ENCODE assay signal across 1 cellular context in the genomic region with DNA sequence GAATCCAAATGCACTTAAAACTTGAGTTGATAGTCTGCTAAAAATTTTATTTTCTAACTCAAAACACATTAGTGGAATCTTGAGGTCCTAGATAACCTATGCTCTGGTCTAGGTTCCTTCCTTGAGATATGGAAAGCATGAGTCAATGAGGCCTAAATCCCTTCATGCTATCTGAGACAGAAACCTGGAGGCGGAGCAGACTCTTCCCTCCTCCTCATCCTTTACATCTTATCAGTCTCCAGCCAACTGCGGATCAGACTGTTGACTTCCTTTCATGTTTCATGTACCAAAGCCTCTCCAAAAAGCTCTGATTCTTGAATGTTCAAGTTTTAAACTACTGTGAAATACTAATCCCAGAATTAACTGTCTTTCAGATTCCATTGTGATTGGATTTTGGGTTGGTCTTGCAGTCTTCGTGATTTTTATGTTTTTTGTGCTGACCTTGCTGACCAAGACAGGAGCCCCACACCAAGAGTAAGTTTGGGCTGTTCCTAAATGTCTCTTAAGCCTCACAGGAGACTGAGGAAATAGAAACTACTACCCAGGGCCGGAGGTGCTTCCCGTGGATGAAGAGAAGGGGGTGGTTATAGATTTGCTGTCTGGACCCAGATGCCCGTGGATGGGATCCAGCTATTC.
TF ChIP-seq lines count a peak whose summit lies in the region.

No MANE protein-coding gene starts in this region.

TF ChIP-seq in K562, 482 proteins besides CTCF, POLR2A, EP300 and RAD21 (continued from another document):
- TF ChIP-seq, protein P1, sequence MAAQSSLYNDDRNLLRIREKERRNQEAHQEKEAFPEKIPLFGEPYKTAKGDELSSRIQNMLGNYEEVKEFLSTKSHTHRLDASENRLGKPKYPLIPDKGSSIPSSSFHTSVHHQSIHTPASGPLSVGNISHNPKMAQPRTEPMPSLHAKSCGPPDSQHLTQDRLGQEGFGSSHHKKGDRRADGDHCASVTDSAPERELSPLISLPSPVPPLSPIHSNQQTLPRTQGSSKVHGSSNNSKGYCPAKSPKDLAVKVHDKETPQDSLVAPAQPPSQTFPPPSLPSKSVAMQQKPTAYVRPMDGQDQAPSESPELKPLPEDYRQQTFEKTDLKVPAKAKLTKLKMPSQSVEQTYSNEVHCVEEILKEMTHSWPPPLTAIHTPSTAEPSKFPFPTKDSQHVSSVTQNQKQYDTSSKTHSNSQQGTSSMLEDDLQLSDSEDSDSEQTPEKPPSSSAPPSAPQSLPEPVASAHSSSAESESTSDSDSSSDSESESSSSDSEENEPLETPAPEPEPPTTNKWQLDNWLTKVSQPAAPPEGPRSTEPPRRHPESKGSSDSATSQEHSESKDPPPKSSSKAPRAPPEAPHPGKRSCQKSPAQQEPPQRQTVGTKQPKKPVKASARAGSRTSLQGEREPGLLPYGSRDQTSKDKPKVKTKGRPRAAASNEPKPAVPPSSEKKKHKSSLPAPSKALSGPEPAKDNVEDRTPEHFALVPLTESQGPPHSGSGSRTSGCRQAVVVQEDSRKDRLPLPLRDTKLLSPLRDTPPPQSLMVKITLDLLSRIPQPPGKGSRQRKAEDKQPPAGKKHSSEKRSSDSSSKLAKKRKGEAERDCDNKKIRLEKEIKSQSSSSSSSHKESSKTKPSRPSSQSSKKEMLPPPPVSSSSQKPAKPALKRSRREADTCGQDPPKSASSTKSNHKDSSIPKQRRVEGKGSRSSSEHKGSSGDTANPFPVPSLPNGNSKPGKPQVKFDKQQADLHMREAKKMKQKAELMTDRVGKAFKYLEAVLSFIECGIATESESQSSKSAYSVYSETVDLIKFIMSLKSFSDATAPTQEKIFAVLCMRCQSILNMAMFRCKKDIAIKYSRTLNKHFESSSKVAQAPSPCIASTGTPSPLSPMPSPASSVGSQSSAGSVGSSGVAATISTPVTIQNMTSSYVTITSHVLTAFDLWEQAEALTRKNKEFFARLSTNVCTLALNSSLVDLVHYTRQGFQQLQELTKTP (IDR thresholded peaks at IDR 0.05; ENCODE audit: low read depth in 1 of 2, partially characterized antibody in 2 of 2): peak in 1 of 2 experiments; percentile 48
- no peak for TF ChIP-seq PHF21A (IDR thresholded peaks at IDR 0.05; ENCODE audit: borderline replicate concordance, low read depth)
- TF ChIP-seq ZBTB17 (CRISPR knock-in tag; IDR thresholded peaks at IDR 0.05): no peak
- TF ChIP-seq, protein P2, sequence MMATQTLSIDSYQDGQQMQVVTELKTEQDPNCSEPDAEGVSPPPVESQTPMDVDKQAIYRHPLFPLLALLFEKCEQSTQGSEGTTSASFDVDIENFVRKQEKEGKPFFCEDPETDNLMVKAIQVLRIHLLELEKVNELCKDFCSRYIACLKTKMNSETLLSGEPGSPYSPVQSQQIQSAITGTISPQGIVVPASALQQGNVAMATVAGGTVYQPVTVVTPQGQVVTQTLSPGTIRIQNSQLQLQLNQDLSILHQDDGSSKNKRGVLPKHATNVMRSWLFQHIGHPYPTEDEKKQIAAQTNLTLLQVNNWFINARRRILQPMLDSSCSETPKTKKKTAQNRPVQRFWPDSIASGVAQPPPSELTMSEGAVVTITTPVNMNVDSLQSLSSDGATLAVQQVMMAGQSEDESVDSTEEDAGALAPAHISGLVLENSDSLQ (IDR thresholded peaks at IDR 0.05): no peak
- no peak for TF ChIP-seq BACH1 (tag; IDR thresholded peaks at IDR 0.05)
- TF ChIP-seq, protein P3, sequence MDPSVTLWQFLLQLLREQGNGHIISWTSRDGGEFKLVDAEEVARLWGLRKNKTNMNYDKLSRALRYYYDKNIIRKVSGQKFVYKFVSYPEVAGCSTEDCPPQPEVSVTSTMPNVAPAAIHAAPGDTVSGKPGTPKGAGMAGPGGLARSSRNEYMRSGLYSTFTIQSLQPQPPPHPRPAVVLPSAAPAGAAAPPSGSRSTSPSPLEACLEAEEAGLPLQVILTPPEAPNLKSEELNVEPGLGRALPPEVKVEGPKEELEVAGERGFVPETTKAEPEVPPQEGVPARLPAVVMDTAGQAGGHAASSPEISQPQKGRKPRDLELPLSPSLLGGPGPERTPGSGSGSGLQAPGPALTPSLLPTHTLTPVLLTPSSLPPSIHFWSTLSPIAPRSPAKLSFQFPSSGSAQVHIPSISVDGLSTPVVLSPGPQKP (CRISPR knock-in tag; IDR thresholded peaks at IDR 0.05): no peak
- TF ChIP-seq, protein P4, sequence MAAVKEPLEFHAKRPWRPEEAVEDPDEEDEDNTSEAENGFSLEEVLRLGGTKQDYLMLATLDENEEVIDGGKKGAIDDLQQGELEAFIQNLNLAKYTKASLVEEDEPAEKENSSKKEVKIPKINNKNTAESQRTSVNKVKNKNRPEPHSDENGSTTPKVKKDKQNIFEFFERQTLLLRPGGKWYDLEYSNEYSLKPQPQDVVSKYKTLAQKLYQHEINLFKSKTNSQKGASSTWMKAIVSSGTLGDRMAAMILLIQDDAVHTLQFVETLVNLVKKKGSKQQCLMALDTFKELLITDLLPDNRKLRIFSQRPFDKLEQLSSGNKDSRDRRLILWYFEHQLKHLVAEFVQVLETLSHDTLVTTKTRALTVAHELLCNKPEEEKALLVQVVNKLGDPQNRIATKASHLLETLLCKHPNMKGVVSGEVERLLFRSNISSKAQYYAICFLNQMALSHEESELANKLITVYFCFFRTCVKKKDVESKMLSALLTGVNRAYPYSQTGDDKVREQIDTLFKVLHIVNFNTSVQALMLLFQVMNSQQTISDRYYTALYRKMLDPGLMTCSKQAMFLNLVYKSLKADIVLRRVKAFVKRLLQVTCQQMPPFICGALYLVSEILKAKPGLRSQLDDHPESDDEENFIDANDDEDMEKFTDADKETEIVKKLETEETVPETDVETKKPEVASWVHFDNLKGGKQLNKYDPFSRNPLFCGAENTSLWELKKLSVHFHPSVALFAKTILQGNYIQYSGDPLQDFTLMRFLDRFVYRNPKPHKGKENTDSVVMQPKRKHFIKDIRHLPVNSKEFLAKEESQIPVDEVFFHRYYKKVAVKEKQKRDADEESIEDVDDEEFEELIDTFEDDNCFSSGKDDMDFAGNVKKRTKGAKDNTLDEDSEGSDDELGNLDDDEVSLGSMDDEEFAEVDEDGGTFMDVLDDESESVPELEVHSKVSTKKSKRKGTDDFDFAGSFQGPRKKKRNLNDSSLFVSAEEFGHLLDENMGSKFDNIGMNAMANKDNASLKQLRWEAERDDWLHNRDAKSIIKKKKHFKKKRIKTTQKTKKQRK (IDR thresholded peaks at IDR 0.05; ENCODE audit: borderline replicate concordance, low read depth, low read length): no peak
- peak; percentile 78 to 80 for TF ChIP-seq NCOA2 (IDR thresholded peaks at IDR 0.05; ENCODE audit: partially characterized antibody in 2 of 2)
- no peak for TF ChIP-seq MEF2D (tag; conservative IDR thresholded peaks at IDR 0.05; ENCODE audit: low read depth)
- TF ChIP-seq KHSRP (IDR thresholded peaks at IDR 0.05): peak; percentile 69; the same call in 1 of the 2 replicates
- TF ChIP-seq, protein P5, sequence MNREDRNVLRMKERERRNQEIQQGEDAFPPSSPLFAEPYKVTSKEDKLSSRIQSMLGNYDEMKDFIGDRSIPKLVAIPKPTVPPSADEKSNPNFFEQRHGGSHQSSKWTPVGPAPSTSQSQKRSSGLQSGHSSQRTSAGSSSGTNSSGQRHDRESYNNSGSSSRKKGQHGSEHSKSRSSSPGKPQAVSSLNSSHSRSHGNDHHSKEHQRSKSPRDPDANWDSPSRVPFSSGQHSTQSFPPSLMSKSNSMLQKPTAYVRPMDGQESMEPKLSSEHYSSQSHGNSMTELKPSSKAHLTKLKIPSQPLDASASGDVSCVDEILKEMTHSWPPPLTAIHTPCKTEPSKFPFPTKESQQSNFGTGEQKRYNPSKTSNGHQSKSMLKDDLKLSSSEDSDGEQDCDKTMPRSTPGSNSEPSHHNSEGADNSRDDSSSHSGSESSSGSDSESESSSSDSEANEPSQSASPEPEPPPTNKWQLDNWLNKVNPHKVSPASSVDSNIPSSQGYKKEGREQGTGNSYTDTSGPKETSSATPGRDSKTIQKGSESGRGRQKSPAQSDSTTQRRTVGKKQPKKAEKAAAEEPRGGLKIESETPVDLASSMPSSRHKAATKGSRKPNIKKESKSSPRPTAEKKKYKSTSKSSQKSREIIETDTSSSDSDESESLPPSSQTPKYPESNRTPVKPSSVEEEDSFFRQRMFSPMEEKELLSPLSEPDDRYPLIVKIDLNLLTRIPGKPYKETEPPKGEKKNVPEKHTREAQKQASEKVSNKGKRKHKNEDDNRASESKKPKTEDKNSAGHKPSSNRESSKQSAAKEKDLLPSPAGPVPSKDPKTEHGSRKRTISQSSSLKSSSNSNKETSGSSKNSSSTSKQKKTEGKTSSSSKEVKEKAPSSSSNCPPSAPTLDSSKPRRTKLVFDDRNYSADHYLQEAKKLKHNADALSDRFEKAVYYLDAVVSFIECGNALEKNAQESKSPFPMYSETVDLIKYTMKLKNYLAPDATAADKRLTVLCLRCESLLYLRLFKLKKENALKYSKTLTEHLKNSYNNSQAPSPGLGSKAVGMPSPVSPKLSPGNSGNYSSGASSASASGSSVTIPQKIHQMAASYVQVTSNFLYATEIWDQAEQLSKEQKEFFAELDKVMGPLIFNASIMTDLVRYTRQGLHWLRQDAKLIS (CRISPR knock-in tag; IDR thresholded peaks at IDR 0.05): 0 out of 2 replicates have a peak, but pooled peaks have one; percentile 44
- TF ChIP-seq, protein P6, sequence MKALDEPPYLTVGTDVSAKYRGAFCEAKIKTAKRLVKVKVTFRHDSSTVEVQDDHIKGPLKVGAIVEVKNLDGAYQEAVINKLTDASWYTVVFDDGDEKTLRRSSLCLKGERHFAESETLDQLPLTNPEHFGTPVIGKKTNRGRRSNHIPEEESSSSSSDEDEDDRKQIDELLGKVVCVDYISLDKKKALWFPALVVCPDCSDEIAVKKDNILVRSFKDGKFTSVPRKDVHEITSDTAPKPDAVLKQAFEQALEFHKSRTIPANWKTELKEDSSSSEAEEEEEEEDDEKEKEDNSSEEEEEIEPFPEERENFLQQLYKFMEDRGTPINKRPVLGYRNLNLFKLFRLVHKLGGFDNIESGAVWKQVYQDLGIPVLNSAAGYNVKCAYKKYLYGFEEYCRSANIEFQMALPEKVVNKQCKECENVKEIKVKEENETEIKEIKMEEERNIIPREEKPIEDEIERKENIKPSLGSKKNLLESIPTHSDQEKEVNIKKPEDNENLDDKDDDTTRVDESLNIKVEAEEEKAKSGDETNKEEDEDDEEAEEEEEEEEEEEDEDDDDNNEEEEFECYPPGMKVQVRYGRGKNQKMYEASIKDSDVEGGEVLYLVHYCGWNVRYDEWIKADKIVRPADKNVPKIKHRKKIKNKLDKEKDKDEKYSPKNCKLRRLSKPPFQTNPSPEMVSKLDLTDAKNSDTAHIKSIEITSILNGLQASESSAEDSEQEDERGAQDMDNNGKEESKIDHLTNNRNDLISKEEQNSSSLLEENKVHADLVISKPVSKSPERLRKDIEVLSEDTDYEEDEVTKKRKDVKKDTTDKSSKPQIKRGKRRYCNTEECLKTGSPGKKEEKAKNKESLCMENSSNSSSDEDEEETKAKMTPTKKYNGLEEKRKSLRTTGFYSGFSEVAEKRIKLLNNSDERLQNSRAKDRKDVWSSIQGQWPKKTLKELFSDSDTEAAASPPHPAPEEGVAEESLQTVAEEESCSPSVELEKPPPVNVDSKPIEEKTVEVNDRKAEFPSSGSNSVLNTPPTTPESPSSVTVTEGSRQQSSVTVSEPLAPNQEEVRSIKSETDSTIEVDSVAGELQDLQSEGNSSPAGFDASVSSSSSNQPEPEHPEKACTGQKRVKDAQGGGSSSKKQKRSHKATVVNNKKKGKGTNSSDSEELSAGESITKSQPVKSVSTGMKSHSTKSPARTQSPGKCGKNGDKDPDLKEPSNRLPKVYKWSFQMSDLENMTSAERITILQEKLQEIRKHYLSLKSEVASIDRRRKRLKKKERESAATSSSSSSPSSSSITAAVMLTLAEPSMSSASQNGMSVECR (CRISPR knock-in tag; IDR thresholded peaks at IDR 0.05): no peak
- no peak for TF ChIP-seq NR4A1 (CRISPR knock-in tag; IDR thresholded peaks at IDR 0.05)
- TF ChIP-seq NR4A1 (tag; IDR thresholded peaks at IDR 0.05): no peak
- TF ChIP-seq NFYB (IDR thresholded peaks at IDR 0.05; ENCODE audit: extremely low read depth, insufficient read length): no peak
- peak; percentile 98 for TF ChIP-seq NFATC3 (IDR thresholded peaks at IDR 0.05)
- no peak for TF ChIP-seq PPARD (CRISPR knock-in tag; IDR thresholded peaks at IDR 0.05)
- no peak for TF ChIP-seq FOXJ3 (CRISPR knock-in tag; IDR thresholded peaks at IDR 0.05)
- peak; percentile 96 for TF ChIP-seq TRIM24 (IDR thresholded peaks at IDR 0.05)
- TF ChIP-seq ZNF263 (CRISPR knock-in tag; IDR thresholded peaks at IDR 0.05; ENCODE audit: borderline replicate concordance): peak; percentile 77; the same call in 1 of the 2 replicates
- TF ChIP-seq ZNF717 (CRISPR knock-in tag; IDR thresholded peaks at IDR 0.05): no peak
- TF ChIP-seq, protein P7, sequence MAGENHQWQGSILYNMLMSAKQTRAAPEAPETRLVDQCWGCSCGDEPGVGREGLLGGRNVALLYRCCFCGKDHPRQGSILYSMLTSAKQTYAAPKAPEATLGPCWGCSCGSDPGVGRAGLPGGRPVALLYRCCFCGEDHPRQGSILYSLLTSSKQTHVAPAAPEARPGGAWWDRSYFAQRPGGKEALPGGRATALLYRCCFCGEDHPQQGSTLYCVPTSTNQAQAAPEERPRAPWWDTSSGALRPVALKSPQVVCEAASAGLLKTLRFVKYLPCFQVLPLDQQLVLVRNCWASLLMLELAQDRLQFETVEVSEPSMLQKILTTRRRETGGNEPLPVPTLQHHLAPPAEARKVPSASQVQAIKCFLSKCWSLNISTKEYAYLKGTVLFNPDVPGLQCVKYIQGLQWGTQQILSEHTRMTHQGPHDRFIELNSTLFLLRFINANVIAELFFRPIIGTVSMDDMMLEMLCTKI (IDR thresholded peaks at IDR 0.05; ENCODE audit: partially characterized antibody): no peak
- peak; percentile 32; the same call in 1 of the 2 replicates for TF ChIP-seq BHLHE40 (IDR thresholded peaks at IDR 0.05; ENCODE audit: low read length)
- TF ChIP-seq, protein P8, sequence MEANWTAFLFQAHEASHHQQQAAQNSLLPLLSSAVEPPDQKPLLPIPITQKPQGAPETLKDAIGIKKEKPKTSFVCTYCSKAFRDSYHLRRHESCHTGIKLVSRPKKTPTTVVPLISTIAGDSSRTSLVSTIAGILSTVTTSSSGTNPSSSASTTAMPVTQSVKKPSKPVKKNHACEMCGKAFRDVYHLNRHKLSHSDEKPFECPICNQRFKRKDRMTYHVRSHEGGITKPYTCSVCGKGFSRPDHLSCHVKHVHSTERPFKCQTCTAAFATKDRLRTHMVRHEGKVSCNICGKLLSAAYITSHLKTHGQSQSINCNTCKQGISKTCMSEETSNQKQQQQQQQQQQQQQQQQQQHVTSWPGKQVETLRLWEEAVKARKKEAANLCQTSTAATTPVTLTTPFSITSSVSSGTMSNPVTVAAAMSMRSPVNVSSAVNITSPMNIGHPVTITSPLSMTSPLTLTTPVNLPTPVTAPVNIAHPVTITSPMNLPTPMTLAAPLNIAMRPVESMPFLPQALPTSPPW (CRISPR knock-in tag; IDR thresholded peaks at IDR 0.05): peak; percentile 53
- TF ChIP-seq NFIC (IDR thresholded peaks at IDR 0.05): peak; percentile 91
- TF ChIP-seq MTA3 (IDR thresholded peaks at IDR 0.05; ENCODE audit: borderline replicate concordance): peak; percentile 70; the same call in 1 of the 2 replicates
- no peak for TF ChIP-seq ETS2 (tag; IDR thresholded peaks at IDR 0.05; ENCODE audit: borderline replicate concordance, poor library complexity, severe bottlenecking)
- TF ChIP-seq, protein P9, sequence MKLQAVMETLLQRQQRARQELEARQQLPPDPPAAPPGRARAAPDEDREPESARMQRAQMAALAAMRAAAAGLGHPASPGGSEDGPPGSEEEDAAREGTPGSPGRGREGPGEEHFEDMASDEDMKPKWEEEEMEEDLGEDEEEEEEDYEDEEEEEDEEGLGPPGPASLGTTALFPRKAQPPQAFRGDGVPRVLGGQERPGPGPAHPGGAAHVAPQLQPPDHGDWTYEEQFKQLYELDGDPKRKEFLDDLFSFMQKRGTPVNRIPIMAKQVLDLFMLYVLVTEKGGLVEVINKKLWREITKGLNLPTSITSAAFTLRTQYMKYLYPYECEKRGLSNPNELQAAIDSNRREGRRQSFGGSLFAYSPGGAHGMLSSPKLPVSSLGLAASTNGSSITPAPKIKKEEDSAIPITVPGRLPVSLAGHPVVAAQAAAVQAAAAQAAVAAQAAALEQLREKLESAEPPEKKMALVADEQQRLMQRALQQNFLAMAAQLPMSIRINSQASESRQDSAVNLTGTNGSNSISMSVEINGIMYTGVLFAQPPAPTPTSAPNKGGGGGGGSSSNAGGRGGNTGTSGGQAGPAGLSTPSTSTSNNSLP (IDR thresholded peaks at IDR 0.05; ENCODE audit: borderline replicate concordance, low read depth, low read length): peak; percentile 71
- peak; percentile 96 for TF ChIP-seq TAL1 (IDR thresholded peaks at IDR 0.05)
